1 cellular context compared by ENCODE assay signal in genomic region chr20:34863421-34863965, GRCh38.
TF ChIP-seq lines count a peak whose summit lies in the region.

No MANE protein-coding gene starts in this region.

TF ChIP-seq in K562, 482 proteins besides CTCF, POLR2A, EP300 and RAD21:
- TF ChIP-seq SAFB2 (IDR thresholded peaks at IDR 0.05; ENCODE audit: borderline replicate concordance, low read depth, low read length, severe bottlenecking) (no peak), SLC30A9 (CRISPR knock-in tag; IDR thresholded peaks at IDR 0.05) (no peak), ETS1 (conservative IDR thresholded peaks at IDR 0.05; ENCODE audit: control insufficient read depth, low read depth, low read length) (no peak), ZNF175 (CRISPR knock-in tag; IDR thresholded peaks at IDR 0.05; ENCODE audit: low read depth) (no peak), NR2F6 (CRISPR knock-in tag; IDR thresholded peaks at IDR 0.05) (no peak), RBFOX2 (IDR thresholded peaks at IDR 0.05; ENCODE audit: low read depth, low read length) (0 out of 2 replicates have a peak, but pooled peaks have one; percentile 30)
